In genomic region chr4:6269400-6269650, GRCh38 we compare ENCODE assay signal across 9 cellular contexts. TPM values are rescaled to one million over a fixed set of nuclear protein-coding genes. Genes with fewer than 3 reads are reported as not detected.
DNase-seq lines count a peak whose midpoint lies in the region; ATAC-seq and TF ChIP-seq lines count a peak whose summit lies in the region.
"Had no signal": no experiment of that assay in that cellular context is flagged by ENCODE, and none has a peak within 500 bp of the region (broad histone marks: within the 10 kb centered on the region; RNA-seq: fewer than 3 reads in every experiment).

No MANE protein-coding gene starts in this region.

- intact Hi-C loops in spleen (cut with DNase I; ENCODE audit: low total_unique reads), result no loop called here

- ATAC-seq in GM21528 (IDR thresholded peaks at IDR 0.05; ENCODE audit: low FRiP score, unreplicated experiment) (peak; percentile 23), GM21526 (IDR thresholded peaks at IDR 0.05; ENCODE audit: low FRiP score, unreplicated experiment) (no peak), HG03442 (IDR thresholded peaks at IDR 0.05; ENCODE audit: unreplicated experiment) (no peak), GM21619 (IDR thresholded peaks at IDR 0.05; ENCODE audit: unreplicated experiment) (no peak)

- H3K27ac ChIP-seq in SJCRH30, result no peak overlapping the region
- peak overlapping the region in 4 of 8 donors; percentile 43 to 82 (median 78) for H3K27ac ChIP-seq in spleen
- H3K27ac ChIP-seq: HL-60 had no signal

- no peak for TF ChIP-seq POLR2A in spleen (IDR thresholded peaks at IDR 0.05)

- no peaks in the 10 kb centered on the region for H3K36me3 ChIP-seq in SJCRH30
- no peaks in the 10 kb centered on the region for H3K36me3 ChIP-seq in spleen

- H3K4me3 ChIP-seq in SJCRH30 (peak overlapping the region; percentile 95), fibroblast of the aortic adventitia (ENCODE audit: low read depth, low read length) (peak overlapping the region; percentile 38), spleen (peak overlapping the region; percentile 4 to 99 (median 84))

- no peaks in the 10 kb centered on the region for H3K9me3 ChIP-seq in SJCRH30 (replicated peaks)
- H3K9me3 ChIP-seq in spleen, result no peaks in the 10 kb centered on the region

- DNase-seq in SJCRH30, result no peak
- no peak for DNase-seq in fibroblast of the aortic adventitia (ENCODE audit: low read depth)
- no peak for DNase-seq in spleen
- no peak for DNase-seq in NCI-H1092 (lab: John Stamatoyannopoulos, UW)

- no peak for TF ChIP-seq CTCF in fibroblast of the aortic adventitia (IDR thresholded peaks at IDR 0.05; ENCODE audit: insufficient read depth, low read length)
- TF ChIP-seq CTCF in spleen (IDR thresholded peaks at IDR 0.05 in 8 of 11, conservative IDR thresholded peaks at IDR 0.05 in 3 of 11), result no peak

- H3K27me3 ChIP-seq in SJCRH30 (no peaks in the 10 kb centered on the region), spleen (replicated peaks in 1 of 7) (peaks cover 0 to 19% (median 0%) of the 10 kb centered on the region in 7 donors)

- H3K4me1 ChIP-seq in SJCRH30, result peaks cover 21% of the 10 kb centered on the region
- H3K4me1 ChIP-seq in spleen, result peaks cover 5 to 68% (median 49%) of the 10 kb centered on the region in 6 donors

- WGBS in spleen, 5 donors, result 2 to 6% (median 3%) methylated on average over 10 to 24 of the region's 24 CpGs

RNA-seq across cellular contexts. Expression of gene WFS1, which starts 0.3 kb away (rescaled TPM):
- 14.6 and 15.6 TPM in 2 replicates for total RNA-seq in SJCRH30 (2014; rRNA removed; shearing (Covaris generic))
- 9.7 and 14.3 TPM in 2 replicates for total RNA-seq in fibroblast of the aortic adventitia (ENCODE audit: low replicate concordance)
- total RNA-seq in spleen, result 10 to 100 TPM; 23.8 to 62.2 (median 54.8) TPM
- 10 to 100 TPM in 1 of 3 donors, 1 to 10 TPM in 2; 4.9 to 10.4 (median 8.0) TPM for polyA plus RNA-seq in spleen

Comparison
In these comparisons a context has a peak if more than half of its experiments do, and no peak if none do; other contexts are left out.
1. H3K4me3 ChIP-seq: peak in every context shown above with its lines; median percentile 95 in SJCRH30; 84 in spleen; 38 in fibroblast of the aortic adventitia.